In genomic region chr9:115291841-115292240, GRCh38 we compare ENCODE assay signal across 1 cellular context.
TF ChIP-seq lines count a peak whose summit lies in the region.

No MANE protein-coding gene starts in this region.

TF ChIP-seq in GM23338, 12 proteins besides CTCF, POLR2A, EP300 and RAD21 (continued from another document):
- TF ChIP-seq REST (IDR thresholded peaks at IDR 0.05; ENCODE audit: unreplicated experiment) (no peak), EZH2phosphoT487 (IDR thresholded peaks at IDR 0.05; ENCODE audit: unreplicated experiment) (no peak), NANOG (IDR thresholded peaks at IDR 0.05; ENCODE audit: borderline replicate concordance) (no peak), POLR2AphosphoS5 (IDR thresholded peaks at IDR 0.05; ENCODE audit: low read depth) (no peak), EZH2 (IDR thresholded peaks at IDR 0.05; ENCODE audit: low read depth, unreplicated experiment) (no peak), ETS1 (IDR thresholded peaks at IDR 0.05) (no peak), ZNF331 (CRISPR knock-in tag; IDR thresholded peaks at IDR 0.05; ENCODE audit: low read depth) (no peak), JUNB (IDR thresholded peaks at IDR 0.05; ENCODE audit: unreplicated experiment) (no peak), ZNF462 (CRISPR knock-in tag; IDR thresholded peaks at IDR 0.05) (no peak), CREB1 (CRISPR knock-in tag; IDR thresholded peaks at IDR 0.05; ENCODE audit: low read depth) (no peak), ZNF114 (CRISPR knock-in tag; IDR thresholded peaks at IDR 0.05) (no peak)
TF ChIP-seq in GM23338: peak in this region for 0.
